In genomic region chr11:66429983-66430602, GRCh38 we compare ENCODE assay signal across 8 cellular contexts. TPM values are rescaled to one million over a fixed set of nuclear protein-coding genes. Genes with fewer than 3 reads are reported as not detected.
DNase-seq lines count a peak whose midpoint lies in the region; ATAC-seq lines count a peak whose summit lies in the region.

No MANE protein-coding gene starts in this region.

- DNase-seq in AG08396 (ENCODE audit: low spot score), result peak; percentile 86
- peak; percentile 88 for DNase-seq in H7
- DNase-seq in NCI-H69 (lab: John Stamatoyannopoulos, UW), result peak; percentile 84
- peak; percentile 84 to 87 for DNase-seq in activated CD4-positive, alpha-beta T cell treated with anti-CD3 and anti-CD28 coated beads, Interleukin-2, amount 50 U/mL, for 48 hours
- DNase-seq in ecto neural progenitor cell (ENCODE audit: low spot score), result peak; percentile 83
- peak; percentile 54 to 56 for DNase-seq in memory B cell (ENCODE audit: low spot score in 2 of 2)
- peak; percentile 45 to 59 for DNase-seq in stimulated activated CD8-positive, alpha-beta memory T cell treated with anti-CD3 and anti-CD28 coated beads, Interleukin-15, amount 100 ng/mL, for 48 hours (ENCODE audit: low read depth in 2 of 2)

- no peaks in the 10 kb centered on the region for H3K27me3 ChIP-seq in H7 (ENCODE audit: control insufficient read depth, insufficient read depth, low read length)

- H3K27ac Mint-ChIP-seq in memory B cell, result no peak overlapping the region

- peaks cover 16% of the 10 kb centered on the region for H3K36me3 Mint-ChIP-seq in memory B cell

- no peaks in the 10 kb centered on the region for H3K4me1 Mint-ChIP-seq in memory B cell

- H3K27me3 Mint-ChIP-seq in memory B cell, result no peaks in the 10 kb centered on the region

- H3K9me3 Mint-ChIP-seq in memory B cell, result no peaks in the 10 kb centered on the region

- no peak overlapping the region for H3K4me3 Mint-ChIP-seq in memory B cell

- ATAC-seq in memory B cell (ENCODE audit: low read depth), result peak; percentile 73
- no peak for ATAC-seq in HG03025 (IDR thresholded peaks at IDR 0.05; ENCODE audit: low FRiP score, unreplicated experiment)

- H3K4me3 ChIP-seq in H7 (ENCODE audit: insufficient read depth, low read depth, low read length), result no peak overlapping the region

- H3K36me3 ChIP-seq in H7 (replicated peaks; ENCODE audit: control insufficient read depth, insufficient read depth, low read length), result 0 out of 2 replicates have a peak, but pooled peaks cover under 1% of the 10 kb centered on the region

RNA-seq across cellular contexts. Expression of gene MRPL11, which starts 8.6 kb away (rescaled TPM):
- total RNA-seq in H7 (2014; rRNA removed; shearing (Covaris generic)), result 148 and 174 TPM in 2 replicates

RNA-seq across cellular contexts. Expression of gene NPAS4, which starts 9.3 kb away (rescaled TPM):
- 0.04 TPM in 1 of 2 replicates, not detected in the other for total RNA-seq in H7 (2014; rRNA removed; shearing (Covaris generic))

RNA-seq across cellular contexts. Expression of gene PELI3, which starts 36.6 kb away (rescaled TPM):
- total RNA-seq in H7 (2014; rRNA removed; shearing (Covaris generic)), result 8.1 and 9.5 TPM in 2 replicates

RNA-seq across cellular contexts. Expression of gene DPP3, which starts 50.1 kb away (rescaled TPM):
- 146 and 156 TPM in 2 replicates for total RNA-seq in H7 (2014; rRNA removed; shearing (Covaris generic))

RNA-seq across cellular contexts. Expression of gene SLC29A2, which starts 58.5 kb away (rescaled TPM):
- total RNA-seq in H7 (2014; rRNA removed; shearing (Covaris generic)), result 23.8 and 32.1 TPM in 2 replicates
